Comparison of ENCODE assay signal across 8 cellular contexts in the genomic region with DNA sequence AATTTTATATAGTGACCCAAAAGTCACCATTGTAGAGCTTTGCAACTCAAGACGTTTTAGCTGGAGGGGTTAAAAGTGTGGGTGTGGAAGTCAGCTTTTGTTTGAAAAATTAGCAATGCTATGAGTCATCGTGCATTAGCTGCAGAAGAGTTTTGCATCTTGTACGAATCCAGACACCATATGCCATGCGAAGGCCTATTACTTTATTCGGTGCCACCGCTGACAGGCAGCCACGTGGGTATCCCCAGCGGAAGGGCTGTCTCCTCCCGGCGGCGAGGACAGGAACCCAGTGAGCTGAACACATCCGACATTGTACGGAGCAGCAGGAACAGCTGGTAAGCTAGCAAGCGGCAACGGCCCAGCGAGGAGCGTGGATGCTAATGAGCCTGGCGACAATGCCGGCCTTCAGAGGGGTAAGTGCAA.
A peak's percentile ranks its signal among the peaks of the same experiment; 100 is the strongest.
DNase-seq lines count a peak whose midpoint lies in the region; ATAC-seq, FAIRE-seq and TF ChIP-seq lines count a peak whose summit lies in the region.

No MANE protein-coding gene starts in this region.

- no peak overlapping the region for H3K27ac ChIP-seq in mammary epithelial cell (ENCODE audit: insufficient read depth, low read depth, low read length)

- no peaks in the 10 kb centered on the region for H3K36me3 ChIP-seq in mammary epithelial cell (ENCODE audit: insufficient read depth, low read length)

- no peaks in the 10 kb centered on the region for H3K9me3 ChIP-seq in mammary epithelial cell (replicated peaks; ENCODE audit: insufficient read depth, low read length)

- H3K27me3 ChIP-seq in mammary epithelial cell (ENCODE audit: insufficient read depth, low read length): no peaks in the 10 kb centered on the region

- WGBS in mammary epithelial cell (ENCODE audit: low coverage, missing lambda C conversion rate): 46% methylated on average over 19 of the region's 19 CpGs

- H3K4me3 ChIP-seq in mammary epithelial cell (replicated peaks in 1 of 3; ENCODE audit: insufficient read depth in 1 of 3, low read depth in 2 of 3, low read length in 3 of 3): no peak overlapping the region

- peak; percentile 65 for ATAC-seq in HG03575 (IDR thresholded peaks at IDR 0.05; ENCODE audit: extremely low read depth, insufficient number of reproducible peaks, low FRiP score, unreplicated experiment)

- TF ChIP-seq CTCF in GM20000 (IDR thresholded peaks at IDR 0.05; ENCODE audit: extremely low read depth, missing control alignments) (no peak), mammary epithelial cell (conservative IDR thresholded peaks at IDR 0.05 in 1 of 2, IDR thresholded peaks at IDR 0.05 in 1 of 2; ENCODE audit: extremely low read depth in 1 of 2, insufficient read depth in 1 of 2, low read depth in 1 of 2, low read length in 2 of 2) (no peak)

- DNase-seq in COR-L47 (lab: John Stamatoyannopoulos, UW): peak; percentile 59
- peak; percentile 58 for DNase-seq in GM20000 (ENCODE audit: low spot score)
- DNase-seq in T-helper 9 cell: peak; percentile 25
- peak; percentile 64 for DNase-seq in mammary epithelial cell
- peak; percentile 60 for DNase-seq in stimulated activated CD4-positive, alpha-beta T cell treated with anti-CD3 and anti-CD28 coated beads, Interleukin-4, amount 100 ng/mL, for 1 hour
- no peak for DNase-seq in SKM-1 treated with dmso at 0.1 percent for 144 hours (lab: John Stamatoyannopoulos, UW; ENCODE audit: unreplicated experiment)

- peaks cover 9% of the 10 kb centered on the region for H3K4me1 ChIP-seq in mammary epithelial cell (ENCODE audit: insufficient read depth, low read length)

- H3K79me2 ChIP-seq in mammary epithelial cell (ENCODE audit: insufficient read depth, low read length): no peaks in the 10 kb centered on the region

- peak overlapping the region; percentile 70 for H3K4me2 ChIP-seq in mammary epithelial cell (ENCODE audit: insufficient read depth, low read depth, low read length)

- H2AFZ ChIP-seq in mammary epithelial cell (ENCODE audit: low read depth, low read length): peak overlapping the region; percentile 86

- CTCF ChIA-PET in mammary epithelial cell (lab: Charles Lee; ENCODE audit: low non-redundant PET): no interaction called here

- no peak overlapping the region for H3K9ac ChIP-seq in mammary epithelial cell (ENCODE audit: insufficient read depth, low read length)

- intact Hi-C loops in mammary epithelial cell (cut with micrococcal nuclease): loop anchor here (5.0 kb wide), 1 partner anchor 115 kb away; no protein-coding TSS in a partner anchor

- in situ Hi-C loops in mammary epithelial cell (cut with MboI; ENCODE audit: low sequenced_read_pairs in 2 of 2): no loop called here

- no peaks in the 10 kb centered on the region for H4K20me1 ChIP-seq in mammary epithelial cell (ENCODE audit: insufficient read depth, low read length)

- dilution Hi-C loops in mammary epithelial cell (cut with HindIII; ENCODE audit: low sequenced_read_pairs): no loop called here

- BruUV-seq in mammary epithelial cell (replicated peaks; lab: Mats Ljungman, UMichigan): no TSS peak

- peak; percentile 72 for FAIRE-seq in islet of Langerhans (lab: Jason Lieb, UNC)
